2 cellular contexts compared by ENCODE assay signal in the genomic region with DNA sequence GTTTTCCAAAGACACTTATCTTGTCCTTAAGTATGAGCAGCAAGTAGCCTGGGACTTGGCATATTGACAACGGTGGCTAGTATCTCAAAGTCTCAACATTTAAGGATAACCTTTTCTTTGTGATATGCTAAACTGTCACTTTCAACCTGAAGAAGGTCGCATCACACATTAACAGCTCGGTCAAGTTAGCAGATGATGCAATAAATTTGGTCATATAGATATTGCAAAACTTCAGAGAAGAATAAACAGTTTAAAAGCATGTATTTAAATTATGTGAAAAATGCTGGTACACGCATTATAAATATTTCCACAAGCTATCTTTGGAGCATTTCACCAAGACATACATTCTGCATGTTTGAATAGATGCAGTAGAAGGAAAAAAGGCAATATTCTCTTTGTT.
TF ChIP-seq lines count a peak whose summit lies in the region.

No MANE protein-coding gene starts in this region.

TF ChIP-seq in HepG2, 621 proteins besides CTCF, POLR2A, EP300 and RAD21:
- peak; percentile 28; the same call in 1 of the 2 replicates for TF ChIP-seq CEBPB (IDR thresholded peaks at IDR 0.05; ENCODE audit: borderline replicate concordance, low read depth, low read length)
- no peak for TF ChIP-seq NFYB (CRISPR knock-in tag; IDR thresholded peaks at IDR 0.05)
TF ChIP-seq in HepG2: peak in this region for 1.

TF ChIP-seq in K562, 482 proteins besides CTCF, POLR2A, EP300 and RAD21:
- TF ChIP-seq CCAR2 (IDR thresholded peaks at IDR 0.05; ENCODE audit: low read depth, low read length) (no peak), FOXJ3 (CRISPR knock-in tag; IDR thresholded peaks at IDR 0.05) (no peak), CHD1 (IDR thresholded peaks at IDR 0.05; ENCODE audit: low read length) (no peak), CEBPG (CRISPR knock-in tag; IDR thresholded peaks at IDR 0.05) (peak; percentile 54), CEBPG (tag; conservative IDR thresholded peaks at IDR 0.05 in 1 of 2, IDR thresholded peaks at IDR 0.05 in 1 of 2) (peak; percentile 75 to 80), MCM2 (IDR thresholded peaks at IDR 0.05; ENCODE audit: low read depth) (no peak), CEBPB (tag; IDR thresholded peaks at IDR 0.05) (peak; percentile 57), POLR2AphosphoS2 (IDR thresholded peaks at IDR 0.05; ENCODE audit: low read length) (no peak), CAMTA2 (CRISPR knock-in tag; conservative IDR thresholded peaks at IDR 0.05) (no peak)
- TF ChIP-seq, protein P1, sequence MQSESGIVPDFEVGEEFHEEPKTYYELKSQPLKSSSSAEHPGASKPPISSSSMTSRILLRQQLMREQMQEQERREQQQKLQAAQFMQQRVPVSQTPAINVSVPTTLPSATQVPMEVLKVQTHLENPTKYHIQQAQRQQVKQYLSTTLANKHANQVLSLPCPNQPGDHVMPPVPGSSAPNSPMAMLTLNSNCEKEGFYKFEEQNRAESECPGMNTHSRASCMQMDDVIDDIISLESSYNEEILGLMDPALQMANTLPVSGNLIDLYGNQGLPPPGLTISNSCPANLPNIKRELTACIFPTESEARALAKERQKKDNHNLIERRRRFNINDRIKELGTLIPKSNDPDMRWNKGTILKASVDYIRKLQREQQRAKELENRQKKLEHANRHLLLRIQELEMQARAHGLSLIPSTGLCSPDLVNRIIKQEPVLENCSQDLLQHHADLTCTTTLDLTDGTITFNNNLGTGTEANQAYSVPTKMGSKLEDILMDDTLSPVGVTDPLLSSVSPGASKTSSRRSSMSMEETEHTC (IDR thresholded peaks at IDR 0.05): no peak
- TF ChIP-seq, protein P2, sequence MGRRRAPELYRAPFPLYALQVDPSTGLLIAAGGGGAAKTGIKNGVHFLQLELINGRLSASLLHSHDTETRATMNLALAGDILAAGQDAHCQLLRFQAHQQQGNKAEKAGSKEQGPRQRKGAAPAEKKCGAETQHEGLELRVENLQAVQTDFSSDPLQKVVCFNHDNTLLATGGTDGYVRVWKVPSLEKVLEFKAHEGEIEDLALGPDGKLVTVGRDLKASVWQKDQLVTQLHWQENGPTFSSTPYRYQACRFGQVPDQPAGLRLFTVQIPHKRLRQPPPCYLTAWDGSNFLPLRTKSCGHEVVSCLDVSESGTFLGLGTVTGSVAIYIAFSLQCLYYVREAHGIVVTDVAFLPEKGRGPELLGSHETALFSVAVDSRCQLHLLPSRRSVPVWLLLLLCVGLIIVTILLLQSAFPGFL (CRISPR knock-in tag; IDR thresholded peaks at IDR 0.05): no peak
- TF ChIP-seq, protein P3, sequence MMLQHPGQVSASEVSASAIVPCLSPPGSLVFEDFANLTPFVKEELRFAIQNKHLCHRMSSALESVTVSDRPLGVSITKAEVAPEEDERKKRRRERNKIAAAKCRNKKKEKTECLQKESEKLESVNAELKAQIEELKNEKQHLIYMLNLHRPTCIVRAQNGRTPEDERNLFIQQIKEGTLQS (IDR thresholded peaks at IDR 0.05): peak; percentile 69
- TF ChIP-seq, protein P3 (CRISPR knock-in tag; conservative IDR thresholded peaks at IDR 0.05): no peak
- TF ChIP-seq, protein P4, sequence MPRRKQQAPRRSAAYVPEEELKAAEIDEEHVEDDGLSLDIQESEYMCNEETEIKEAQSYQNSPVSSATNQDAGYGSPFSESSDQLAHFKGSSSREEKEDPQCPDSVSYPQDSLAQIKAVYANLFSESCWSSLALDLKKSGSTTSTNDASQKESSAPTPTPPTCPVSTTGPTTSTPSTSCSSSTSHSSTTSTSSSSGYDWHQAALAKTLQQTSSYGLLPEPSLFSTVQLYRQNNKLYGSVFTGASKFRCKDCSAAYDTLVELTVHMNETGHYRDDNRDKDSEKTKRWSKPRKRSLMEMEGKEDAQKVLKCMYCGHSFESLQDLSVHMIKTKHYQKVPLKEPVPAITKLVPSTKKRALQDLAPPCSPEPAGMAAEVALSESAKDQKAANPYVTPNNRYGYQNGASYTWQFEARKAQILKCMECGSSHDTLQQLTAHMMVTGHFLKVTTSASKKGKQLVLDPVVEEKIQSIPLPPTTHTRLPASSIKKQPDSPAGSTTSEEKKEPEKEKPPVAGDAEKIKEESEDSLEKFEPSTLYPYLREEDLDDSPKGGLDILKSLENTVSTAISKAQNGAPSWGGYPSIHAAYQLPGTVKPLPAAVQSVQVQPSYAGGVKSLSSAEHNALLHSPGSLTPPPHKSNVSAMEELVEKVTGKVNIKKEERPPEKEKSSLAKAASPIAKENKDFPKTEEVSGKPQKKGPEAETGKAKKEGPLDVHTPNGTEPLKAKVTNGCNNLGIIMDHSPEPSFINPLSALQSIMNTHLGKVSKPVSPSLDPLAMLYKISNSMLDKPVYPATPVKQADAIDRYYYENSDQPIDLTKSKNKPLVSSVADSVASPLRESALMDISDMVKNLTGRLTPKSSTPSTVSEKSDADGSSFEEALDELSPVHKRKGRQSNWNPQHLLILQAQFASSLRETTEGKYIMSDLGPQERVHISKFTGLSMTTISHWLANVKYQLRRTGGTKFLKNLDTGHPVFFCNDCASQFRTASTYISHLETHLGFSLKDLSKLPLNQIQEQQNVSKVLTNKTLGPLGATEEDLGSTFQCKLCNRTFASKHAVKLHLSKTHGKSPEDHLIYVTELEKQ (CRISPR knock-in tag; IDR thresholded peaks at IDR 0.05): no peak
